Comparison of ENCODE assay signal across 10 cellular contexts in genomic region chr14:69133206-69134125, GRCh38. TPM values are rescaled to one million over a fixed set of nuclear protein-coding genes. Genes with fewer than 3 reads are reported as not detected.
A peak's percentile ranks its signal among the peaks of the same experiment; 100 is the strongest.
DNase-seq lines count a peak whose midpoint lies in the region; ATAC-seq and FAIRE-seq lines count a peak whose summit lies in the region.
"Had no signal": no experiment of that assay in that cellular context is flagged by ENCODE, and none has a peak within 500 bp of the region (broad histone marks: within the 10 kb centered on the region; RNA-seq: fewer than 3 reads in every experiment).

No MANE protein-coding gene starts in this region.

- POLR2A ChIA-PET in CD4-positive, alpha-beta memory T cell (lab: Charles Lee; ENCODE audit: partially characterized antibody) = interaction anchor here (1.4 to 1.5 kb wide), 2 partner anchors 17 to 19 kb away, joined by 4 to 8 read pairs; partner anchors contain the start of gene DCAF5

- intact Hi-C loops in CD4-positive, alpha-beta memory T cell (cut with micrococcal nuclease) = no loop called here

- H3K36me3 Mint-ChIP-seq in CD4-positive, alpha-beta memory T cell = peaks cover 5 to 21% of the 10 kb centered on the region in 2 donors
- H3K36me3 Mint-ChIP-seq in memory B cell = peaks cover 4% of the 10 kb centered on the region

- ATAC-seq in memory B cell (ENCODE audit: low read depth) (no peak), HG02884 (IDR thresholded peaks at IDR 0.05; ENCODE audit: unreplicated experiment) (no peak), HG03565 (IDR thresholded peaks at IDR 0.05; ENCODE audit: unreplicated experiment) (no peak)

- H3K4me3 Mint-ChIP-seq in CD4-positive, alpha-beta memory T cell = peak overlapping the region in 2 of 8 donors; percentile 11 to 22
- no peak overlapping the region for H3K4me3 Mint-ChIP-seq in memory B cell

- no peak overlapping the region for H3K4me3 ChIP-seq in CD4-positive, alpha-beta memory T cell (ENCODE audit: low read length in 2 of 2)
- H3K4me3 ChIP-seq: SJCRH30 had no signal

- no peak overlapping the region for H3K27ac ChIP-seq in CD4-positive, alpha-beta memory T cell (ENCODE audit: low read depth, low read length)
- H3K27ac ChIP-seq: SJCRH30 had no signal

- no peaks in the 10 kb centered on the region for H3K9me3 Mint-ChIP-seq in CD4-positive, alpha-beta memory T cell
- no peaks in the 10 kb centered on the region for H3K9me3 Mint-ChIP-seq in memory B cell

- peaks cover 57% of the 10 kb centered on the region for H3K4me1 ChIP-seq in CD4-positive, alpha-beta memory T cell (ENCODE audit: insufficient read depth, low read length)

- no peaks in the 10 kb centered on the region for H3K36me3 ChIP-seq in CD4-positive, alpha-beta memory T cell (ENCODE audit: insufficient read depth, low read length)

- CTCF ChIA-PET in CD4-positive, alpha-beta memory T cell (lab: Charles Lee; ENCODE audit: partially characterized antibody) = interaction anchor here (0.8 to 2.5 kb wide), 10 partner anchors 8 to 109 kb away, joined by 3 to 12 read pairs (median 4); partner anchors contain the start of genes DCAF5 and EXD2

- peaks cover 55 to 82% (median 70%) of the 10 kb centered on the region in 4 donors for H3K4me1 Mint-ChIP-seq in CD4-positive, alpha-beta memory T cell
- H3K4me1 Mint-ChIP-seq in memory B cell = peaks cover 23% of the 10 kb centered on the region

- no peak for FAIRE-seq in frontal cortex (lab: Jason Lieb, UNC)
- FAIRE-seq: GM19239 had no signal

- no peaks in the 10 kb centered on the region for H3K9me3 ChIP-seq in CD4-positive, alpha-beta memory T cell (ENCODE audit: control insufficient read depth in 1 of 2, low read length in 2 of 2)
- H3K9me3 ChIP-seq: SJCRH30 had no signal

- H3K27ac Mint-ChIP-seq in CD4-positive, alpha-beta memory T cell = peak overlapping the region; percentile 48 to 78 (median 74)
- peak overlapping the region; percentile 38 for H3K27ac Mint-ChIP-seq in memory B cell

- DNase-seq in CD4-positive, alpha-beta memory T cell = no peak
- peak; percentile 70 for DNase-seq in LHCN-M2 (ENCODE audit: low read depth)
- peak; percentile 77 for DNase-seq in astrocyte of the hippocampus (ENCODE audit: low read depth, low spot score)
- no peak for DNase-seq in memory B cell (ENCODE audit: low spot score in 2 of 2)
- no peak for DNase-seq in D341Med (ENCODE audit: low spot score)
- no peak for DNase-seq in frontal cortex (ENCODE audit: low spot score in 2 of 2)

- no peaks in the 10 kb centered on the region for H3K27me3 ChIP-seq in CD4-positive, alpha-beta memory T cell (ENCODE audit: insufficient read depth, low read length)
- H3K27me3 ChIP-seq: SJCRH30 had no signal

- no peaks in the 10 kb centered on the region for H3K27me3 Mint-ChIP-seq in CD4-positive, alpha-beta memory T cell
- H3K27me3 Mint-ChIP-seq in memory B cell = no peaks in the 10 kb centered on the region

RNA-seq across cellular contexts. Expression of gene DCAF5, which starts 19.5 kb away (rescaled TPM):
- 10 to 100 TPM; 69.3 to 75.7 TPM for total RNA-seq in CD4-positive, alpha-beta memory T cell
- polyA plus RNA-seq in CD4-positive, alpha-beta memory T cell = 10 to 100 TPM; 54.4 to 73.4 TPM
- total RNA-seq in LHCN-M2 (2014; rRNA removed) (12.9 and 19.6 TPM in 2 replicates), frontal cortex (33.8 TPM)
- polyA plus RNA-seq in LHCN-M2 (2012) = 15.3 TPM

RNA-seq across cellular contexts. Expression of gene EXD2, which starts 57.8 kb away (rescaled TPM):
- total RNA-seq in CD4-positive, alpha-beta memory T cell = 10 to 100 TPM; 14.3 to 15.7 TPM
- 1 to 10 TPM; 4.6 to 8.9 TPM for polyA plus RNA-seq in CD4-positive, alpha-beta memory T cell
- total RNA-seq in LHCN-M2 (2014; rRNA removed) = 12.7 and 14.5 TPM in 2 replicates
- polyA plus RNA-seq in LHCN-M2 (2012) = 10.2 TPM
- 51.8 TPM for total RNA-seq in frontal cortex

Comparison
In these comparisons a context has a peak if more than half of its experiments do, and no peak if none do; other contexts are left out.
1. DNase-seq: peak in LHCN-M2 (single experiment) and astrocyte of the hippocampus (single experiment); none in CD4-positive, alpha-beta memory T cell (0 of 5), memory B cell (0 of 2), D341Med (single experiment) and frontal cortex (0 of 2).